18 cellular contexts compared by ENCODE assay signal in genomic region chr7:101747758-101748345, GRCh38.
"Had no signal": no experiment of that assay in that cellular context is flagged by ENCODE, and none has a peak within 500 bp of the region (broad histone marks: within the 10 kb centered on the region; RNA-seq: fewer than 3 reads in every experiment).

No MANE protein-coding gene starts in this region.

- H3K27ac ChIP-seq: gastrocnemius medialis, left ventricle myocardium inferior, pancreas, thyroid gland had no signal

- H3K9me3 Mint-ChIP-seq: activated CD4-positive, alpha-beta T cell treated with anti-CD3 and anti-CD28 coated beads, Interleukin-2, amount 10 ng/mL, durations not matched to agents 7 days and 5 days; activated naive CD4-positive, alpha-beta T cell treated with anti-CD3 and anti-CD28 coated beads, Interleukin-2, amount 50 U/mL, for 72 hours; stimulated activated effector memory CD8-positive, alpha-beta T cell treated with anti-CD3 and anti-CD28 coated beads, Interleukin-12 subunit alpha, Interleukin-12 subunit beta, amount 100 ng/mL, for 72 hours; T-cell had no signal

- ATAC-seq: gastrocnemius medialis; pancreas; sciatic nerve; stimulated activated effector memory CD8-positive, alpha-beta T cell treated with anti-CD3 and anti-CD28 coated beads, Interleukin-12 subunit alpha, Interleukin-12 subunit beta, amount 100 ng/mL, for 72 hours; T-cell had no signal

- H3K27me3 ChIP-seq: pancreas, thyroid gland had no signal

- H3K27ac Mint-ChIP-seq: activated CD4-positive, alpha-beta T cell treated with anti-CD3 and anti-CD28 coated beads, Interleukin-2, amount 10 ng/mL, durations not matched to agents 7 days and 5 days; activated naive CD4-positive, alpha-beta T cell treated with anti-CD3 and anti-CD28 coated beads, Interleukin-2, amount 50 U/mL, for 72 hours; stimulated activated effector memory CD8-positive, alpha-beta T cell treated with anti-CD3 and anti-CD28 coated beads, Interleukin-12 subunit alpha, Interleukin-12 subunit beta, amount 100 ng/mL, for 72 hours; T-cell had no signal

- H3K36me3 ChIP-seq: gastrocnemius medialis, left ventricle myocardium inferior, pancreas, thyroid gland had no signal

- H3K4me3 Mint-ChIP-seq: activated CD4-positive, alpha-beta T cell treated with anti-CD3 and anti-CD28 coated beads, Interleukin-2, amount 10 ng/mL, durations not matched to agents 7 days and 5 days; stimulated activated effector memory CD8-positive, alpha-beta T cell treated with anti-CD3 and anti-CD28 coated beads, Interleukin-12 subunit alpha, Interleukin-12 subunit beta, amount 100 ng/mL, for 72 hours; T-cell had no signal

- DNase-seq: activated CD4-positive, alpha-beta T cell treated with anti-CD3 and anti-CD28 coated beads, Interleukin-2, amount 10 ng/mL, durations not matched to agents 7 days and 5 days; activated CD4-positive, CD25-positive, alpha-beta regulatory T cell; activated CD8-positive, alpha-beta memory T cell treated with anti-CD3 and anti-CD28 coated beads for 24 hours; activated gamma-delta T cell; cerebellar nuclear complex; cortex of kidney; gastrocnemius medialis; head of caudate nucleus; left ventricle myocardium inferior; mammary epithelial cell; pancreas; stimulated activated CD4-positive, alpha-beta T cell treated with anti-CD3 and anti-CD28 coated beads, Interleukin-4, amount 100 ng/mL, for 24 hours; T-cell; thyroid gland had no signal

- H3K9me3 ChIP-seq: gastrocnemius medialis, left ventricle myocardium inferior, pancreas, thyroid gland had no signal

- H3K4me1 ChIP-seq: pancreas had no signal

- H3K27me3 Mint-ChIP-seq: activated CD4-positive, alpha-beta T cell treated with anti-CD3 and anti-CD28 coated beads, Interleukin-2, amount 10 ng/mL, durations not matched to agents 7 days and 5 days had no signal

- H3K36me3 Mint-ChIP-seq: activated naive CD4-positive, alpha-beta T cell treated with anti-CD3 and anti-CD28 coated beads, Interleukin-2, amount 50 U/mL, for 72 hours; stimulated activated effector memory CD8-positive, alpha-beta T cell treated with anti-CD3 and anti-CD28 coated beads, Interleukin-12 subunit alpha, Interleukin-12 subunit beta, amount 100 ng/mL, for 72 hours; T-cell had no signal

- FAIRE-seq: bronchial epithelial cell, pancreas had no signal

- H3K4me1 Mint-ChIP-seq: stimulated activated effector memory CD8-positive, alpha-beta T cell treated with anti-CD3 and anti-CD28 coated beads, Interleukin-12 subunit alpha, Interleukin-12 subunit beta, amount 100 ng/mL, for 72 hours had no signal

- H3K4me3 ChIP-seq: gastrocnemius medialis, left ventricle myocardium inferior, pancreas, thyroid gland had no signal
